8 cellular contexts compared by ENCODE assay signal in the genomic region with DNA sequence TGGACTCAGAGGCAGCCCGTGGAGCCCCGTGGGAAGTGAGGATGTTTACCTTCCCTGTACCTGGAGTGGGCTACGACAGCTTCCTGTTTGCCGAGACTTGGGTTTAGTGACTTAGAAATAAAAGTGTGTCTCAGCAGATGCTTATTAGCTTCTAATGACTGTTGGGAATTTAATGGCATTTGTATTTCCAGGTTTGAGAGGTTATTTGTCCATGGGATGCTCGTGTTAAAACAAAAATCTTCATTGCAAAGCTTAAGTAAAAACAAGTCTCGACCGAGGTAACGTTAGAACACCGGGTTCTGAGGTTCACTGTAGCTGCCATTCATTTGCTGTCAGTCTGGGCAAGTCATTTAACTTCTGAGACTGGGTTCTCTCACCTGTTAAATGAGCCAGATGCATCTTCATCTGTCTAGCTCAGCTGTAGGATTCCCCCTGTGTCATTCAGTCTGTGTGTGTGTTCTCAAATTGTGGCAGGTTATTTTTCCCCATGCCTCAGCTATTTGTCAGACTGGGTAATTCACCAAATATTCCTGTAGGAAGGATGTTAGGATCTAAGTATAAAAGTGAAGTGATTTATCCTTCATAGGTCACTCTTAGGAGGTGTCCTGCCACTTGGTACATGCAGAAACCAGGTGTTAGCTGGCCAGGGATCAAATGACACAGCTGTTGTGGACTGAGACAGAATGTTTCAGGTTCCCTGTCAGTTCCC. TPM values are rescaled to one million over a fixed set of nuclear protein-coding genes. Genes with fewer than 3 reads are reported as not detected.
DNase-seq lines count a peak whose midpoint lies in the region; ATAC-seq, FAIRE-seq and TF ChIP-seq lines count a peak whose summit lies in the region.

No MANE protein-coding gene starts in this region.

- CTCF ChIA-PET in activated CD4-positive, alpha-beta T cell treated with anti-CD3 and anti-CD28 coated beads for 36 hours (lab: Charles Lee), result interaction anchor here (0.6 to 3.7 kb wide), 10 partner anchors 12 to 694 kb away, joined by 3 to 19 read pairs (median 3); partner anchors contain the start of genes CHEK1 and STT3A

- intact Hi-C loops in activated CD4-positive, alpha-beta T cell treated with anti-CD3 and anti-CD28 coated beads for 36 hours (cut with DNase I, micrococcal nuclease), result loop anchor here (1.0 to 5.0 kb wide), 10 partner anchors 22 to 713 kb away; partner anchors contain the start of genes STT3A (in 2 of the 2), CHEK1 (in 1 of the 2), HYLS1 (in 1 of the 2) and SRPRA (in 1 of the 2)
- intact Hi-C loops in stomach (cut with DNase I; ENCODE audit: low total_unique reads), result no loop called here

- DNase-seq in activated CD4-positive, alpha-beta T cell treated with anti-CD3 and anti-CD28 coated beads for 36 hours, result peak; percentile 40
- DNase-seq in activated CD4-positive, alpha-beta T cell treated with anti-CD3 and anti-CD28 coated beads, Interleukin-2, amount 50 U/mL, for 1 hour, result no peak
- DNase-seq in stomach (peak; percentile 39), retina (no peak)

- TF ChIP-seq POLR2A in stomach (IDR thresholded peaks at IDR 0.05), result no peak

- TF ChIP-seq EP300 in stomach (IDR thresholded peaks at IDR 0.05), result no peak

- WGBS in stomach, 5 donors, result 0 to 3% (median 1%) methylated on average over 9 of the region's 9 CpGs

- peaks cover 12 to 33% (median 20%) of the 10 kb centered on the region in 4 donors for H3K4me1 ChIP-seq in stomach

- peak overlapping the region; percentile 88 to 99 (median 90) for H3K4me3 ChIP-seq in stomach

- no peaks in the 10 kb centered on the region for H3K27me3 ChIP-seq in stomach

- H3K27me3 Mint-ChIP-seq in activated CD4-positive, alpha-beta T cell treated with anti-CD3 and anti-CD28 coated beads for 36 hours, result no peaks in the 10 kb centered on the region
- no peaks in the 10 kb centered on the region for H3K27me3 Mint-ChIP-seq in activated naive CD4-positive, alpha-beta T cell treated with anti-CD3 and anti-CD28 coated beads, Interleukin-2, amount 50 U/mL, for 24 hours

- peak; percentile 38 for FAIRE-seq in islet of Langerhans (lab: Jason Lieb, UNC)

- H3K4me3 Mint-ChIP-seq in activated CD4-positive, alpha-beta T cell treated with anti-CD3 and anti-CD28 coated beads for 36 hours, result peak overlapping the region; percentile 92
- H3K4me3 Mint-ChIP-seq in activated naive CD4-positive, alpha-beta T cell treated with anti-CD3 and anti-CD28 coated beads, Interleukin-2, amount 50 U/mL, for 24 hours, result peak overlapping the region; percentile 95

- ATAC-seq in activated CD4-positive, alpha-beta T cell treated with anti-CD3 and anti-CD28 coated beads for 36 hours, result peak; percentile 62
- ATAC-seq in HG03342 (IDR thresholded peaks at IDR 0.05; ENCODE audit: unreplicated experiment) (peak; percentile 37), GM19467 (IDR thresholded peaks at IDR 0.05; ENCODE audit: unreplicated experiment) (no peak)

- no peaks in the 10 kb centered on the region for H3K9me3 ChIP-seq in stomach

- H3K27ac Mint-ChIP-seq in activated CD4-positive, alpha-beta T cell treated with anti-CD3 and anti-CD28 coated beads for 36 hours, result peak overlapping the region; percentile 91
- peak overlapping the region; percentile 95 for H3K27ac Mint-ChIP-seq in activated naive CD4-positive, alpha-beta T cell treated with anti-CD3 and anti-CD28 coated beads, Interleukin-2, amount 50 U/mL, for 24 hours

- POLR2A ChIA-PET in activated CD4-positive, alpha-beta T cell treated with anti-CD3 and anti-CD28 coated beads for 36 hours (lab: Charles Lee), result interaction anchor here (0.8 to 1.7 kb wide), 5 partner anchors 16 to 317 kb away, joined by 4 to 12 read pairs (median 5); partner anchors contain the start of genes HYLS1 and STT3A

- H3K27ac ChIP-seq in stomach, result peak overlapping the region; percentile 76 to 97 (median 88)

- peaks cover 18 to 28% (median 24%) of the 10 kb centered on the region in 4 donors for H3K36me3 ChIP-seq in stomach

- peaks cover 22% of the 10 kb centered on the region for H3K36me3 Mint-ChIP-seq in activated CD4-positive, alpha-beta T cell treated with anti-CD3 and anti-CD28 coated beads for 36 hours (ENCODE audit: low read depth)
- H3K36me3 Mint-ChIP-seq in activated naive CD4-positive, alpha-beta T cell treated with anti-CD3 and anti-CD28 coated beads, Interleukin-2, amount 50 U/mL, for 24 hours, result peaks cover 8% of the 10 kb centered on the region

- TF ChIP-seq CTCF in stomach (IDR thresholded peaks at IDR 0.05), result no peak

- H3K4me1 Mint-ChIP-seq in activated CD4-positive, alpha-beta T cell treated with anti-CD3 and anti-CD28 coated beads for 36 hours, result peaks cover 27% of the 10 kb centered on the region
- H3K4me1 Mint-ChIP-seq in activated naive CD4-positive, alpha-beta T cell treated with anti-CD3 and anti-CD28 coated beads, Interleukin-2, amount 50 U/mL, for 24 hours, result peaks cover 28% of the 10 kb centered on the region

- no peaks in the 10 kb centered on the region for H3K9me3 Mint-ChIP-seq in activated CD4-positive, alpha-beta T cell treated with anti-CD3 and anti-CD28 coated beads for 36 hours (ENCODE audit: low read depth)
- no peaks in the 10 kb centered on the region for H3K9me3 Mint-ChIP-seq in activated naive CD4-positive, alpha-beta T cell treated with anti-CD3 and anti-CD28 coated beads, Interleukin-2, amount 50 U/mL, for 24 hours

RNA-seq across cellular contexts. Expression of gene EI24, which starts 0.8 kb away (rescaled TPM):
- 10 to 100 TPM; 36.3 to 36.6 TPM for total RNA-seq in activated CD4-positive, alpha-beta T cell treated with anti-CD3 and anti-CD28 coated beads for 36 hours
- 100 to 1,000 TPM in 4 of 5 donors, 10 to 100 TPM in 1; 52.5 to 169 (median 106) TPM for total RNA-seq in stomach
- polyA plus RNA-seq in stomach, result 10 to 100 TPM; 42.8 to 70.1 (median 61.4) TPM

RNA-seq across cellular contexts. Expression of gene STT3A, which starts 22.6 kb away (rescaled TPM):
- total RNA-seq in activated CD4-positive, alpha-beta T cell treated with anti-CD3 and anti-CD28 coated beads for 36 hours, result 100 to 1,000 TPM; 127 to 128 TPM
- 100 to 1,000 TPM in 1 of 5 donors, 10 to 100 TPM in 4; 19.4 to 113 (median 60.1) TPM for total RNA-seq in stomach
- 10 to 100 TPM; 24.3 to 35.6 (median 29.9) TPM for polyA plus RNA-seq in stomach

RNA-seq across cellular contexts. Expression of gene CHEK1, which starts 54.9 kb away (rescaled TPM):
- total RNA-seq in activated CD4-positive, alpha-beta T cell treated with anti-CD3 and anti-CD28 coated beads for 36 hours, result 100 to 1,000 TPM; 132 to 160 TPM
- 10 to 100 TPM in 1 of 5 donors, 1 to 10 TPM in 2, under 1 TPM in 1, not detected in 1; 0.14 to 19.3 (median 1.2) TPM for total RNA-seq in stomach
- polyA plus RNA-seq in stomach, result 1 to 10 TPM; 3.4 to 5.2 (median 5.2) TPM

Comparison
In these comparisons a context has a peak if more than half of its experiments do, and no peak if none do; other contexts are left out.
1. DNase-seq: peak in activated CD4-positive, alpha-beta T cell treated with anti-CD3 and anti-CD28 coated beads for 36 hours (single experiment) and stomach (single experiment); none in activated CD4-positive, alpha-beta T cell treated with anti-CD3 and anti-CD28 coated beads, Interleukin-2, amount 50 U/mL, for 1 hour (single experiment) and retina (single experiment).
2. RNA of gene CHEK1, which starts 54.9 kb away (total RNA-seq): 132 to 160 TPM in activated CD4-positive, alpha-beta T cell treated with anti-CD3 and anti-CD28 coated beads for 36 hours; 0.14 to 19.3 TPM in stomach; every median in the first group is over 4 times any median in the second.